In the genomic region with DNA sequence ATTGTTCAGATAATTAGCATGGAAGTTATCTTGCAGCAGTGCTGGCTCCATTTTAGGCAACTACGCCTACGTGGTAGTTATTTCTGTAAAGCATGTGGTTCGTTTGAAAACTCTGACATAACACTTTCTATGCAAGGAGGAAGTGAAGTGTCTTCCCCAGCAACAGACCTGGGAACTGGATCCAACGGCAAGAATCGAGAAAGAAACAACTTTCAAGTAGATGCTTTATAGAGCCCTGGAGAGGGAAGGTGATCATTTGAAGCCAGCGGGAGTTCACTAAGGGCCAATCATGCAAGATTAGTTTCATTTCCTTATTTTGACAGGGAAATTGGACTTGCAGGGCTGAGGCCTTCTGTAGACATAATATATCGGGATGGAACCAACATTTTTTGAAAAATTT, we compare ENCODE assay signal across 18 cellular contexts.
DNase-seq lines count a peak whose midpoint lies in the region; ATAC-seq lines count a peak whose summit lies in the region.
"Had no signal": no experiment of that assay in that cellular context is flagged by ENCODE, and none has a peak within 500 bp of the region (broad histone marks: within the 10 kb centered on the region; RNA-seq: fewer than 3 reads in every experiment).

No MANE protein-coding gene starts in this region.

- no peaks in the 10 kb centered on the region for H3K36me3 Mint-ChIP-seq in activated CD4-positive, alpha-beta T cell treated with anti-CD3 and anti-CD28 coated beads for 36 hours (ENCODE audit: low read depth)
- H3K36me3 Mint-ChIP-seq in activated CD4-positive, alpha-beta T cell treated with anti-CD3 and anti-CD28 coated beads, Interleukin-2, amount 10 ng/mL, durations not matched to agents 7 days and 5 days (ENCODE audit: low read depth) = no peaks in the 10 kb centered on the region
- H3K36me3 Mint-ChIP-seq: CD4-positive, CD25-positive, alpha-beta regulatory T cell had no signal

- POLR2A ChIA-PET in activated CD4-positive, alpha-beta T cell treated with anti-CD3 and anti-CD28 coated beads for 36 hours (lab: Charles Lee) = no interaction called here
- POLR2A ChIA-PET in activated CD4-positive, alpha-beta T cell treated with anti-CD3 and anti-CD28 coated beads, Interleukin-2, amount 10 ng/mL, durations not matched to agents 7 days and 5 days (lab: Charles Lee) = no interaction called here

- H3K9me3 ChIP-seq in right cardiac atrium (ENCODE audit: control insufficient read depth, low read length) = no peaks in the 10 kb centered on the region
- peaks cover 0 to 4% (median 0%) of the 10 kb centered on the region in 5 donors for H3K9me3 ChIP-seq in subcutaneous abdominal adipose tissue (ENCODE audit: control insufficient read depth in 5 of 5, low read length in 5 of 5)
- H3K9me3 ChIP-seq: pancreas, SJCRH30, transverse colon had no signal

- H3K4me1 ChIP-seq in right cardiac atrium (ENCODE audit: control insufficient read depth, insufficient read depth, low read length) (no peaks in the 10 kb centered on the region), subcutaneous abdominal adipose tissue (ENCODE audit: control insufficient read depth in 5 of 5, insufficient read depth in 5 of 5, low read length in 5 of 5) (peaks cover 0 to 25% (median 16%) of the 10 kb centered on the region in 5 donors)
- H3K4me1 ChIP-seq: pancreas, transverse colon had no signal

- H3K9ac ChIP-seq in subcutaneous abdominal adipose tissue (ENCODE audit: low read length in 5 of 5) = no peak overlapping the region

- no peak overlapping the region for H3K4me3 Mint-ChIP-seq in activated CD4-positive, alpha-beta T cell treated with anti-CD3 and anti-CD28 coated beads for 36 hours
- H3K4me3 Mint-ChIP-seq in activated CD4-positive, alpha-beta T cell treated with anti-CD3 and anti-CD28 coated beads, Interleukin-2, amount 10 ng/mL, durations not matched to agents 7 days and 5 days = no peak overlapping the region
- H3K4me3 Mint-ChIP-seq: CD4-positive, CD25-positive, alpha-beta regulatory T cell had no signal

- H3K27ac ChIP-seq in right cardiac atrium (ENCODE audit: low read length) (no peak overlapping the region), subcutaneous abdominal adipose tissue (ENCODE audit: low read depth, low read length) (peak overlapping the region; percentile 43)
- H3K27ac ChIP-seq: pancreas, SJCRH30 had no signal

- no peaks in the 10 kb centered on the region for H3K27me3 ChIP-seq in right cardiac atrium (ENCODE audit: control insufficient read depth, insufficient read depth)
- H3K27me3 ChIP-seq in subcutaneous abdominal adipose tissue (ENCODE audit: control insufficient read depth in 5 of 5, insufficient read depth in 4 of 5, low read length in 5 of 5) = no peaks in the 10 kb centered on the region
- H3K27me3 ChIP-seq: pancreas, SJCRH30, transverse colon had no signal

- H3K4me3 ChIP-seq in right cardiac atrium (ENCODE audit: low read length) (no peak overlapping the region), subcutaneous abdominal adipose tissue (ENCODE audit: low read depth in 1 of 5, low read length in 5 of 5) (no peak overlapping the region)
- H3K4me3 ChIP-seq: pancreas, SJCRH30, transverse colon had no signal

- intact Hi-C loops in Right ventricle myocardium inferior (cut with DNase I) (no loop called here), right cardiac atrium (cut with DNase I) (no loop called here)
- intact Hi-C loops in activated CD4-positive, alpha-beta T cell treated with anti-CD3 and anti-CD28 coated beads for 36 hours (cut with DNase I, micrococcal nuclease) = no loop called here

- H3K4me1 Mint-ChIP-seq in activated CD4-positive, alpha-beta T cell treated with anti-CD3 and anti-CD28 coated beads for 36 hours = no peaks in the 10 kb centered on the region
- H3K4me1 Mint-ChIP-seq in activated CD4-positive, alpha-beta T cell treated with anti-CD3 and anti-CD28 coated beads, Interleukin-2, amount 10 ng/mL, durations not matched to agents 7 days and 5 days = no peaks in the 10 kb centered on the region
- H3K4me1 Mint-ChIP-seq: CD4-positive, CD25-positive, alpha-beta regulatory T cell had no signal

- DNase-seq in Right ventricle myocardium inferior (ENCODE audit: missing footprints) (no peak), right cardiac atrium (no peak), SKM-1 (lab: John Stamatoyannopoulos, UW; ENCODE audit: unreplicated experiment) (peak; percentile 70), medulla oblongata (ENCODE audit: extremely low spot score) (peak; percentile 77)
- DNase-seq in activated CD4-positive, alpha-beta T cell treated with anti-CD3 and anti-CD28 coated beads for 36 hours = no peak
- no peak for DNase-seq in activated CD4-positive, alpha-beta T cell treated with anti-CD3 and anti-CD28 coated beads, Interleukin-2, amount 10 ng/mL, durations not matched to agents 7 days and 5 days
- DNase-seq: activated gamma-delta T cell; CD4-positive, CD25-positive, alpha-beta regulatory T cell; DMS53; H7; NCI-H1694; NCI-H510A; pancreas; SJCRH30; T-helper 9 cell; transverse colon had no signal

- H3K27ac Mint-ChIP-seq in activated CD4-positive, alpha-beta T cell treated with anti-CD3 and anti-CD28 coated beads for 36 hours = no peak overlapping the region
- H3K27ac Mint-ChIP-seq in activated CD4-positive, alpha-beta T cell treated with anti-CD3 and anti-CD28 coated beads, Interleukin-2, amount 10 ng/mL, durations not matched to agents 7 days and 5 days = no peak overlapping the region
- H3K27ac Mint-ChIP-seq: CD4-positive, CD25-positive, alpha-beta regulatory T cell had no signal

- 58% methylated on average over 7 of the region's 7 CpGs for WGBS in right cardiac atrium

- peak; percentile 27 for ATAC-seq in Right ventricle myocardium inferior
- ATAC-seq in right cardiac atrium = no peak
- ATAC-seq in activated CD4-positive, alpha-beta T cell treated with anti-CD3 and anti-CD28 coated beads for 36 hours = no peak
- ATAC-seq in GM18870 (IDR thresholded peaks at IDR 0.05; ENCODE audit: unreplicated experiment) = no peak

- CTCF ChIA-PET in activated CD4-positive, alpha-beta T cell treated with anti-CD3 and anti-CD28 coated beads for 36 hours (lab: Charles Lee) = interaction anchor here (0.7 kb wide), 1 partner anchor 244 kb away, joined by 3 read pairs; no protein-coding TSS in a partner anchor
- CTCF ChIA-PET in activated CD4-positive, alpha-beta T cell treated with anti-CD3 and anti-CD28 coated beads, Interleukin-2, amount 10 ng/mL, durations not matched to agents 7 days and 5 days (lab: Charles Lee) = no interaction called here

- H3K27me3 Mint-ChIP-seq in activated CD4-positive, alpha-beta T cell treated with anti-CD3 and anti-CD28 coated beads for 36 hours = peaks cover 20% of the 10 kb centered on the region
- H3K27me3 Mint-ChIP-seq in activated CD4-positive, alpha-beta T cell treated with anti-CD3 and anti-CD28 coated beads, Interleukin-2, amount 10 ng/mL, durations not matched to agents 7 days and 5 days = peaks cover 2% of the 10 kb centered on the region

- H3K9me3 Mint-ChIP-seq in activated CD4-positive, alpha-beta T cell treated with anti-CD3 and anti-CD28 coated beads for 36 hours (ENCODE audit: low read depth) = no peaks in the 10 kb centered on the region
- peaks cover 3% of the 10 kb centered on the region for H3K9me3 Mint-ChIP-seq in activated CD4-positive, alpha-beta T cell treated with anti-CD3 and anti-CD28 coated beads, Interleukin-2, amount 10 ng/mL, durations not matched to agents 7 days and 5 days
- H3K9me3 Mint-ChIP-seq: CD4-positive, CD25-positive, alpha-beta regulatory T cell had no signal

- H3K36me3 ChIP-seq in subcutaneous abdominal adipose tissue (ENCODE audit: control insufficient read depth in 5 of 5, insufficient read depth in 5 of 5, low read length in 5 of 5) = no peaks in the 10 kb centered on the region
- H3K36me3 ChIP-seq: pancreas, SJCRH30, transverse colon had no signal

Comparison
In these comparisons a context has a peak if more than half of its experiments do, and no peak if none do; other contexts are left out.
1. DNase-seq: peak in SKM-1 (single experiment) and medulla oblongata (single experiment); none in Right ventricle myocardium inferior (single experiment), right cardiac atrium (0 of 3), activated CD4-positive, alpha-beta T cell treated with anti-CD3 and anti-CD28 coated beads for 36 hours (single experiment) and activated CD4-positive, alpha-beta T cell treated with anti-CD3 and anti-CD28 coated beads, Interleukin-2, amount 10 ng/mL, durations not matched to agents 7 days and 5 days (single experiment).